24 cellular contexts compared by ENCODE assay signal in the genomic region with DNA sequence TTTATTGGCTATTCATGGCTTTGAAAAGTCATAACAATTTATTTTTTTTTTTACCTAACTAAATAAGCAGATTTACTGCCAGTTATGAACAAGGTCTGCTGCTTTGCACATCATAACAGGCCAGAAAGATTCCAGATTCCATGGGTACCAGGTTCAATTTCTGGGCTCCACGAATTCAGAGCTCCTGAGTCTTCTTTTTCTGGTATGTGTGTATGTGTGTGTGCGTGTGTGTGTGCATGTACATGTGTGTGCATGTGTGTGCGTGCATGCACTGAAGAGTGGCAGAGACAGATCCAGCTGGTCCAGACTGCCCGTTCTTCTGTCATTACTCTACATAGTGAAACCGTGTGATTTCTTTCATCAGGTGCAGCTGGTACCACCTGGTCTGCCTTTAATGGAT. TPM values are rescaled to one million over a fixed set of nuclear protein-coding genes. Genes with fewer than 3 reads are reported as not detected.
"Had no signal": no experiment of that assay in that cellular context is flagged by ENCODE, and none has a peak within 500 bp of the region (broad histone marks: within the 10 kb centered on the region; RNA-seq: fewer than 3 reads in every experiment).

No MANE protein-coding gene starts in this region.

- H3K4me3 Mint-ChIP-seq: natural killer cell; nephron; neural progenitor cell; stimulated activated effector memory CD8-positive, alpha-beta T cell treated with anti-CD3 and anti-CD28 coated beads, Interleukin-12 subunit alpha, Interleukin-12 subunit beta, amount 100 ng/mL, for 72 hours; stimulated activated naive B cell treated with anti-CD40 and anti-IgM and Interleukin-4, amounts not matched to agents 10 μg/mL and 1 μg/mL and 100 μg/mL, for 72 hours; stimulated activated naive CD8-positive, alpha-beta T cell treated with anti-CD3 and anti-CD28 coated beads, Interleukin-15, Interleukin-2, amounts not matched to agents 100 ng/mL and 50 ng/mL, for 24 hours had no signal

- H3K4me1 Mint-ChIP-seq: natural killer cell; stimulated activated effector memory CD8-positive, alpha-beta T cell treated with anti-CD3 and anti-CD28 coated beads, Interleukin-12 subunit alpha, Interleukin-12 subunit beta, amount 100 ng/mL, for 72 hours; stimulated activated naive B cell treated with anti-CD40 and anti-IgM and Interleukin-4, amounts not matched to agents 10 μg/mL and 1 μg/mL and 100 μg/mL, for 72 hours had no signal

- H3K36me3 Mint-ChIP-seq: natural killer cell; neural progenitor cell; stimulated activated effector memory CD8-positive, alpha-beta T cell treated with anti-CD3 and anti-CD28 coated beads, Interleukin-12 subunit alpha, Interleukin-12 subunit beta, amount 100 ng/mL, for 72 hours; stimulated activated naive B cell treated with anti-CD40 and anti-IgM and Interleukin-4, amounts not matched to agents 10 μg/mL and 1 μg/mL and 100 μg/mL, for 72 hours had no signal

- ATAC-seq: psoas muscle; right cardiac atrium; right lobe of liver; stimulated activated effector memory CD8-positive, alpha-beta T cell treated with anti-CD3 and anti-CD28 coated beads, Interleukin-12 subunit alpha, Interleukin-12 subunit beta, amount 100 ng/mL, for 72 hours; stimulated activated naive B cell treated with anti-CD40 and anti-IgM and Interleukin-4, amounts not matched to agents 10 μg/mL and 1 μg/mL and 100 μg/mL, for 72 hours had no signal

- H3K27ac Mint-ChIP-seq: natural killer cell; nephron; neural progenitor cell; progenitor cell of endocrine pancreas; stimulated activated effector memory CD8-positive, alpha-beta T cell treated with anti-CD3 and anti-CD28 coated beads, Interleukin-12 subunit alpha, Interleukin-12 subunit beta, amount 100 ng/mL, for 72 hours; stimulated activated naive B cell treated with anti-CD40 and anti-IgM and Interleukin-4, amounts not matched to agents 10 μg/mL and 1 μg/mL and 100 μg/mL, for 72 hours; stimulated activated naive CD8-positive, alpha-beta T cell treated with anti-CD3 and anti-CD28 coated beads, Interleukin-15, Interleukin-2, amounts not matched to agents 100 ng/mL and 50 ng/mL, for 24 hours had no signal

- DNase-seq: natural killer cell; occipital lobe; ovary; posterior cingulate gyrus; psoas muscle; right cardiac atrium; right lobe of liver; sigmoid colon; small intestine; stimulated activated CD4-positive, alpha-beta T cell treated with anti-CD3 and anti-CD28 coated beads, Interleukin-15, amount 100 ng/mL, for 24 hours; stimulated activated CD4-positive, alpha-beta T cell treated with anti-CD3 and anti-CD28 coated beads, Interleukin-2, amount 100 ng/mL, for 24 hours; stimulated activated CD4-positive, alpha-beta T cell treated with anti-CD3 and anti-CD28 coated beads, Interleukin-2, amount 100 ng/mL, for 48 hours; stimulated activated CD4-positive, alpha-beta T cell treated with anti-CD3 and anti-CD28 coated beads, Interleukin-4, amount 100 ng/mL, for 24 hours; stimulated activated naive B cell treated with anti-CD40 and anti-IgM and Interleukin-4, amounts not matched to agents 10 μg/mL and 1 μg/mL and 100 μg/mL, for 72 hours; stimulated activated naive CD4-positive, alpha-beta T cell treated with Interleukin-2 at 50 U/mL for 16 hours; stomach; thyroid gland; trophoblast cell; upper lobe of left lung had no signal

- H3K9me3 Mint-ChIP-seq: natural killer cell; nephron; neural progenitor cell; stimulated activated effector memory CD8-positive, alpha-beta T cell treated with anti-CD3 and anti-CD28 coated beads, Interleukin-12 subunit alpha, Interleukin-12 subunit beta, amount 100 ng/mL, for 72 hours; stimulated activated naive CD8-positive, alpha-beta T cell treated with anti-CD3 and anti-CD28 coated beads, Interleukin-15, Interleukin-2, amounts not matched to agents 100 ng/mL and 50 ng/mL, for 24 hours had no signal

- H3K27me3 Mint-ChIP-seq: progenitor cell of endocrine pancreas; stimulated activated naive CD8-positive, alpha-beta T cell treated with anti-CD3 and anti-CD28 coated beads, Interleukin-15, Interleukin-2, amounts not matched to agents 100 ng/mL and 50 ng/mL, for 24 hours had no signal

RNA-seq across cellular contexts. Expression of gene ENKUR, which starts 49.0 kb away (rescaled TPM):
- polyA plus RNA-seq: right cardiac atrium had no signal
